ENCODE assay signal across 20 cellular contexts in the genomic region with DNA sequence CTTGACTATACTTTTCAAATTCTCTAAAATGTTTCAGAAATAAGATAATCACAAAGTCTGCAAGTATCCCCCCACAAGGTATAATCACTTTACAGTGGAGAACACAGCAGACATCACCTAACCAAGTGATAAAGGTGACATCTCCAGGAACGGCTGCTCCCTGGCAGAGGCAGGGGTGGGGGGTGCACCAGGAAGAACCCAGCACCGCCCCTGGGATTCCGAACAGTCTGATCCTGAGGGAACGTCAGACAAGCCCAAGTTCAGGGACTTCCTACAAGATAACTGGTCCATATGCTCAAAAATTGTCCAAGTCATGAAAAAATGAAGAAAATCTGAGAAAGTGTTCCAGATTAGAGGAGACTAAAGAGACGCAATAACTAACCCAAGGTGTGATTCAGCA.
DNase-seq lines count a peak whose midpoint lies in the region; ATAC-seq, FAIRE-seq and TF ChIP-seq lines count a peak whose summit lies in the region.
"Had no signal": no experiment of that assay in that cellular context is flagged by ENCODE, and none has a peak within 500 bp of the region (broad histone marks: within the 10 kb centered on the region; RNA-seq: fewer than 3 reads in every experiment).

No MANE protein-coding gene starts in this region.

- H3K27ac Mint-ChIP-seq in mesothelial cell of epicardium (no peak overlapping the region), Calu3 (ENCODE audit: unreplicated experiment) (no peak overlapping the region)
- H3K27ac Mint-ChIP-seq: B cell, H9 had no signal

- no peak overlapping the region for H2AFZ ChIP-seq in smooth muscle cell (ENCODE audit: low read depth)

- H3K4me1 ChIP-seq in A549 (peaks cover 10% of the 10 kb centered on the region), SJCRH30 (peaks cover 27% of the 10 kb centered on the region), smooth muscle cell (ENCODE audit: low read depth) (peaks cover 8% of the 10 kb centered on the region)
- peaks cover 16% of the 10 kb centered on the region for H3K4me1 ChIP-seq in effector memory CD4-positive, alpha-beta T cell (ENCODE audit: control insufficient read depth, insufficient read depth, low read length, poor library complexity, severe bottlenecking)

- BruUV-seq in Calu3 (replicated peaks; lab: Mats Ljungman, UMichigan): no TSS peak

- H3K36me3 ChIP-seq in SJCRH30: no peaks in the 10 kb centered on the region
- no peaks in the 10 kb centered on the region for H3K36me3 ChIP-seq in smooth muscle cell (ENCODE audit: low read depth)
- H3K36me3 ChIP-seq in effector memory CD4-positive, alpha-beta T cell (ENCODE audit: control insufficient read depth, insufficient read depth, low read length): no peaks in the 10 kb centered on the region

- WGBS in A549 (ENCODE audit: missing lambda C conversion rate): 92% methylated on average over 5 of the region's 5 CpGs
- 39% methylated on average over 5 of the region's 5 CpGs for WGBS in smooth muscle cell (ENCODE audit: low lambda C conversion rate)

- H3K4me3 Mint-ChIP-seq in mesothelial cell of epicardium (peak overlapping the region; percentile 8), Calu3 (ENCODE audit: low read depth, unreplicated experiment) (no peak overlapping the region)
- H3K4me3 Mint-ChIP-seq: H9 had no signal

- H3K27me3 ChIP-seq in SJCRH30 (no peaks in the 10 kb centered on the region), smooth muscle cell (ENCODE audit: low read depth) (no peaks in the 10 kb centered on the region)
- H3K27me3 ChIP-seq in effector memory CD4-positive, alpha-beta T cell (replicated peaks; ENCODE audit: control insufficient read depth, insufficient read depth, low read length, poor library complexity, severe bottlenecking): peaks cover 5% of the 10 kb centered on the region

- TF ChIP-seq CTCF in A549 (IDR thresholded peaks at IDR 0.05) (no peak), mesothelial cell of epicardium (IDR thresholded peaks at IDR 0.05; ENCODE audit: unreplicated experiment) (no peak), smooth muscle cell (IDR thresholded peaks at IDR 0.05; ENCODE audit: borderline replicate concordance, insufficient read depth, poor library complexity, severe bottlenecking) (no peak), Calu3 (IDR thresholded peaks at IDR 0.05; ENCODE audit: unreplicated experiment) (no peak)

- H3K27me3 Mint-ChIP-seq in mesothelial cell of epicardium (ENCODE audit: low read depth): peaks cover 30% of the 10 kb centered on the region
- peaks cover 47% of the 10 kb centered on the region for H3K27me3 Mint-ChIP-seq in Calu3 (ENCODE audit: unreplicated experiment)

- FAIRE-seq in A549 (lab: Jason Lieb, UNC): no peak
- FAIRE-seq: GM12878, GM19239 had no signal

- no peak for ATAC-seq in A549
- ATAC-seq in esophagus mucosa: no peak
- ATAC-seq: GM12878, PC-3 had no signal

- no peak for TF ChIP-seq EP300 in A549 (IDR thresholded peaks at IDR 0.05)

- H3K27ac ChIP-seq in A549 (peak overlapping the region; percentile 70 to 89; a peak in 5 of 6 replicates), SJCRH30 (peak overlapping the region; percentile 68), smooth muscle cell (ENCODE audit: low read depth) (no peak overlapping the region)
- H3K27ac ChIP-seq in effector memory CD4-positive, alpha-beta T cell (ENCODE audit: insufficient read depth, low read length, poor library complexity, severe bottlenecking): no peak overlapping the region
- H3K27ac ChIP-seq: RWPE1 had no signal

- peaks cover 6% of the 10 kb centered on the region for H3F3A ChIP-seq in smooth muscle cell (ENCODE audit: low read depth)

- H3K9me3 ChIP-seq in A549: peaks cover 4% of the 10 kb centered on the region; the same call in 1 of the 3 replicates
- H3K9me3 ChIP-seq in SJCRH30 (replicated peaks): no peaks in the 10 kb centered on the region
- no peaks in the 10 kb centered on the region for H3K9me3 ChIP-seq in smooth muscle cell (replicated peaks; ENCODE audit: low read depth)
- H3K9me3 ChIP-seq in effector memory CD4-positive, alpha-beta T cell (ENCODE audit: control insufficient read depth, low read length): no peaks in the 10 kb centered on the region

- DNase-seq in A549 (ENCODE audit: low read depth in 1 of 2, low spot score in 1 of 2) (no peak), SJCRH30 (peak; percentile 27 to 60), mesothelial cell of epicardium (ENCODE audit: low spot score in 2 of 2, unreplicated experiment in 2 of 2) (no peak), smooth muscle cell (lab: John Stamatoyannopoulos, UW; ENCODE audit: unreplicated experiment) (no peak), Calu3 (no peak), RPMI8226 (no peak)
- no peak for DNase-seq in effector memory CD4-positive, alpha-beta T cell
- DNase-seq: 8988T; CD4-positive, alpha-beta memory T cell; DMS53; EL; H9; NCI-H1092 treated with DMSO at 0.1 percent for 48 hours; NCI-H226; PC-3 had no signal

- H3K9me3 Mint-ChIP-seq in mesothelial cell of epicardium: no peaks in the 10 kb centered on the region
- H3K9me3 Mint-ChIP-seq in Calu3 (ENCODE audit: low read depth, unreplicated experiment): no peaks in the 10 kb centered on the region
- H3K9me3 Mint-ChIP-seq: CD4-positive, alpha-beta memory T cell had no signal

- H3K4me1 Mint-ChIP-seq in mesothelial cell of epicardium: peaks cover 22% of the 10 kb centered on the region
- H3K4me1 Mint-ChIP-seq in Calu3 (ENCODE audit: low read depth, unreplicated experiment): no peaks in the 10 kb centered on the region

- no peak for TF ChIP-seq POLR2A in A549 (IDR thresholded peaks at IDR 0.05; ENCODE audit: low read length)

- H3K4me3 ChIP-seq in A549: no peak overlapping the region
- no peak overlapping the region for H3K4me3 ChIP-seq in SJCRH30
- H3K4me3 ChIP-seq in smooth muscle cell: no peak overlapping the region
- no peak overlapping the region for H3K4me3 ChIP-seq in effector memory CD4-positive, alpha-beta T cell (ENCODE audit: insufficient read depth, low read depth, low read length, poor library complexity, severe bottlenecking)
- H3K4me3 ChIP-seq: GM12878 had no signal

- H3K4me2 ChIP-seq in A549 (no peak overlapping the region), smooth muscle cell (peak overlapping the region; percentile 81)

- no peaks in the 10 kb centered on the region for H3K79me2 ChIP-seq in smooth muscle cell (ENCODE audit: low read depth)

- intact Hi-C loops in Calu3 (cut with micrococcal nuclease; ENCODE audit: unreplicated experiment): loop anchor here (5.0 kb wide), 1 partner anchor 489 kb away; no protein-coding TSS in a partner anchor

- H3K36me3 Mint-ChIP-seq in mesothelial cell of epicardium (no peaks in the 10 kb centered on the region), Calu3 (ENCODE audit: insufficient read depth, unreplicated experiment) (no peaks in the 10 kb centered on the region)
- H3K36me3 Mint-ChIP-seq: CD4-positive, alpha-beta memory T cell had no signal

- no peak overlapping the region for H3K9ac ChIP-seq in smooth muscle cell (ENCODE audit: low read depth)

- no peaks in the 10 kb centered on the region for H4K20me1 ChIP-seq in smooth muscle cell (ENCODE audit: low read depth)

- POLR2A ChIA-PET in A549 (lab: Yijun Ruan, JAX): interaction anchor here (1.7 kb wide), 1 partner anchor 341 kb away, joined by 5 read pairs; a partner anchor contains a TSS

- TF ChIP-seq RAD21 in A549 (conservative IDR thresholded peaks at IDR 0.05 in 1 of 2, IDR thresholded peaks at IDR 0.05 in 1 of 2): no peak

- CTCF ChIA-PET in A549 (lab: Yijun Ruan, JAX) (interaction anchor here (0.6 to 3.0 kb wide), 11 partner anchors 8 to 952 kb away, joined by 3 to 35 read pairs (median 3); no protein-coding TSS in a partner anchor), Calu3 (lab: Charles Lee) (interaction anchor here (1.6 kb wide), 1 partner anchor 100 kb away, joined by 6 read pairs; no protein-coding TSS in a partner anchor)

TF ChIP-seq in A549, 52 proteins besides CTCF, POLR2A, EP300 and RAD21:
- TF ChIP-seq, protein P1, sequence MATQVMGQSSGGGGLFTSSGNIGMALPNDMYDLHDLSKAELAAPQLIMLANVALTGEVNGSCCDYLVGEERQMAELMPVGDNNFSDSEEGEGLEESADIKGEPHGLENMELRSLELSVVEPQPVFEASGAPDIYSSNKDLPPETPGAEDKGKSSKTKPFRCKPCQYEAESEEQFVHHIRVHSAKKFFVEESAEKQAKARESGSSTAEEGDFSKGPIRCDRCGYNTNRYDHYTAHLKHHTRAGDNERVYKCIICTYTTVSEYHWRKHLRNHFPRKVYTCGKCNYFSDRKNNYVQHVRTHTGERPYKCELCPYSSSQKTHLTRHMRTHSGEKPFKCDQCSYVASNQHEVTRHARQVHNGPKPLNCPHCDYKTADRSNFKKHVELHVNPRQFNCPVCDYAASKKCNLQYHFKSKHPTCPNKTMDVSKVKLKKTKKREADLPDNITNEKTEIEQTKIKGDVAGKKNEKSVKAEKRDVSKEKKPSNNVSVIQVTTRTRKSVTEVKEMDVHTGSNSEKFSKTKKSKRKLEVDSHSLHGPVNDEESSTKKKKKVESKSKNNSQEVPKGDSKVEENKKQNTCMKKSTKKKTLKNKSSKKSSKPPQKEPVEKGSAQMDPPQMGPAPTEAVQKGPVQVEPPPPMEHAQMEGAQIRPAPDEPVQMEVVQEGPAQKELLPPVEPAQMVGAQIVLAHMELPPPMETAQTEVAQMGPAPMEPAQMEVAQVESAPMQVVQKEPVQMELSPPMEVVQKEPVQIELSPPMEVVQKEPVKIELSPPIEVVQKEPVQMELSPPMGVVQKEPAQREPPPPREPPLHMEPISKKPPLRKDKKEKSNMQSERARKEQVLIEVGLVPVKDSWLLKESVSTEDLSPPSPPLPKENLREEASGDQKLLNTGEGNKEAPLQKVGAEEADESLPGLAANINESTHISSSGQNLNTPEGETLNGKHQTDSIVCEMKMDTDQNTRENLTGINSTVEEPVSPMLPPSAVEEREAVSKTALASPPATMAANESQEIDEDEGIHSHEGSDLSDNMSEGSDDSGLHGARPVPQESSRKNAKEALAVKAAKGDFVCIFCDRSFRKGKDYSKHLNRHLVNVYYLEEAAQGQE (IDR thresholded peaks at IDR 0.05): no peak

Comparison
In these comparisons a context has a peak if more than half of its experiments do, and no peak if none do; other contexts are left out.
1. DNase-seq: peak in SJCRH30 (2 of 2); none in A549 (0 of 2), mesothelial cell of epicardium (0 of 2), smooth muscle cell (single experiment), Calu3 (single experiment), effector memory CD4-positive, alpha-beta T cell (0 of 3) and RPMI8226 (single experiment).
2. H3K27ac ChIP-seq: peak in A549 (2 of 2) and SJCRH30 (single experiment); none in smooth muscle cell (single experiment) and effector memory CD4-positive, alpha-beta T cell (single experiment).